In genomic region chr2:168160897-168161296, GRCh38 we compare ENCODE assay signal across 11 cellular contexts.
DNase-seq lines count a peak whose midpoint lies in the region; ATAC-seq and TF ChIP-seq lines count a peak whose summit lies in the region.
"Had no signal": no experiment of that assay in that cellular context is flagged by ENCODE, and none has a peak within 500 bp of the region (broad histone marks: within the 10 kb centered on the region; RNA-seq: fewer than 3 reads in every experiment).

No MANE protein-coding gene starts in this region.

- H3K27me3 Mint-ChIP-seq in osteocyte (ENCODE audit: unreplicated experiment) = no peaks in the 10 kb centered on the region
- H3K27me3 Mint-ChIP-seq: central memory CD8-positive, alpha-beta T cell had no signal

- ATAC-seq in GM18519 (IDR thresholded peaks at IDR 0.05; ENCODE audit: low FRiP score, unreplicated experiment) = no peak

- H3K4me3 ChIP-seq in NB4 (ENCODE audit: low read depth, low read length) = no peak overlapping the region
- H3K4me3 ChIP-seq: tibial nerve had no signal

- H3K9me3 Mint-ChIP-seq in osteocyte (ENCODE audit: unreplicated experiment) = no peaks in the 10 kb centered on the region
- H3K9me3 Mint-ChIP-seq: central memory CD8-positive, alpha-beta T cell had no signal

- peaks cover 23% of the 10 kb centered on the region for H3K4me1 Mint-ChIP-seq in osteocyte (ENCODE audit: unreplicated experiment)

- TF ChIP-seq CTCF in GM12872 (IDR thresholded peaks at IDR 0.05; ENCODE audit: insufficient read depth, low read depth, low read length) (peak; percentile 63), NB4 (IDR thresholded peaks at IDR 0.05; ENCODE audit: low read depth, low read length) (peak; percentile 57), osteocyte (IDR thresholded peaks at IDR 0.05) (no peak)

- DNase-seq in A172 (ENCODE audit: low spot score) = peak; percentile 18
- DNase-seq in NB4 (ENCODE audit: low read depth) = peak; percentile 63
- peak; percentile 30 for DNase-seq in dermis blood vessel endothelial cell
- no peak for DNase-seq in osteocyte (ENCODE audit: extremely low spot score, unreplicated experiment)
- no peak for DNase-seq in central memory CD4-positive, alpha-beta T cell
- no peak for DNase-seq in NCI-H2227 (lab: John Stamatoyannopoulos, UW; ENCODE audit: unreplicated experiment)
- DNase-seq: DMS153 had no signal

- no peak overlapping the region for H3K27ac Mint-ChIP-seq in osteocyte (ENCODE audit: unreplicated experiment)

- H3K36me3 Mint-ChIP-seq in osteocyte (ENCODE audit: unreplicated experiment) = peaks cover 34% of the 10 kb centered on the region

- no peak overlapping the region for H3K4me3 Mint-ChIP-seq in osteocyte (ENCODE audit: unreplicated experiment)
- H3K4me3 Mint-ChIP-seq: central memory CD8-positive, alpha-beta T cell had no signal

- no peak for TF ChIP-seq POLR2A in NB4 (IDR thresholded peaks at IDR 0.05; ENCODE audit: extremely low read depth, insufficient read length)

Comparison
In these comparisons a context has a peak if more than half of its experiments do, and no peak if none do; other contexts are left out.
1. DNase-seq: peak in A172 (single experiment), NB4 (single experiment) and dermis blood vessel endothelial cell (single experiment); none in osteocyte (single experiment), central memory CD4-positive, alpha-beta T cell (single experiment) and NCI-H2227 (single experiment).